ENCODE assay signal across 9 cellular contexts in the genomic region with DNA sequence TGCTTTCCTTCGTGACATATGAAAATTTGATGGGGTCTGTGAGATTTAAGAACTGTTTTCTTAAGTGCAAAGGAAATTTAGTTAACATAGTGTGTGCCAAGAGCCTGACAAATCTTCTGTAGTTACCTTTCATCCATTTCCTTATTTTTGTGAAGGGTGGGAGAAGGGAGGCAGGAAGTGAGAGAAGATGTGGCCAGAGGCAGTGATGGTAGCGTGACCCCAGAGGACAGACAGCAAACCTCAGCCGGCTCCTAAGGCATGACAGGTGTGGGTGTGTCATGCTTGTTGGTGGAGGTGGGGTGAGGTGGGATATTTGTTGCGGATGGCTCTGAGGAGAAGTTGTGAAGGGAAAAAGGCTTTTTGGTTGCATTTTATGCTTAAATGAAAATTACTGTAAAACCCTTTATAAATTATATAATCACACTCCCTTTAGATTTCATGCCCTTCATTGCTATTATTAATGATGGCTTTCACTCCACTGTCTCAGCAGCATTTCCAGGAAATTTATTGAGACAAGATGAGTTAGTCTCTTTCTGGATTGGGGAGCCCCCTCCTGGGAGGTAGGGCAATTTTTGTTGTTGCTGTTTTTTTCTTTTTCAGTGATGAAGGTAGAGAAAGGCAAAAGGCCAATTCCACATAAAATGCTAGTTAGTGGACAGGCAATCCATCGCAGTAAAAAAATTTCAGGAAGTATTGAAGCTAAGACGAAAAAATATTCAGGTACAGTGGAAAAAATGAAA.
A peak's percentile ranks its signal among the peaks of the same experiment; 100 is the strongest.
DNase-seq lines count a peak whose midpoint lies in the region; ATAC-seq and TF ChIP-seq lines count a peak whose summit lies in the region.
"Had no signal": no experiment of that assay in that cellular context is flagged by ENCODE, and none has a peak within 500 bp of the region (broad histone marks: within the 10 kb centered on the region; RNA-seq: fewer than 3 reads in every experiment).

No MANE protein-coding gene starts in this region.

- DNase-seq in LHCN-M2 (ENCODE audit: low read depth) (peak; percentile 43), astrocyte of the spinal cord (ENCODE audit: low read depth, low spot score) (peak; percentile 44), omental fat pad (ENCODE audit: low spot score) (no peak), coronary artery (ENCODE audit: low spot score) (no peak), DMS114 treated with DMSO at 0.1 percent for 48 hours (lab: John Stamatoyannopoulos, UW; ENCODE audit: unreplicated experiment) (no peak), OCI-M2 (lab: John Stamatoyannopoulos, UW; ENCODE audit: unreplicated experiment) (no peak)
- DNase-seq: activated CD4-positive, alpha-beta T cell treated with anti-CD3 and anti-CD28 coated beads for 36 hours; hippocampal formation had no signal

- H3K4me3 ChIP-seq in GM12875 (ENCODE audit: low read depth, low read length) (no peak overlapping the region), astrocyte of the spinal cord (ENCODE audit: low read depth, low read length) (no peak overlapping the region), coronary artery (no peak overlapping the region)

- H3K27ac ChIP-seq in coronary artery, result no peak overlapping the region

- ATAC-seq in omental fat pad (ENCODE audit: low FRiP score), result peak; percentile 59
- ATAC-seq: activated CD4-positive, alpha-beta T cell treated with anti-CD3 and anti-CD28 coated beads for 36 hours had no signal

- in situ Hi-C loops in astrocyte of the spinal cord (cut with HindIII; ENCODE audit: low sequenced_read_pairs), result no loop called here

- TF ChIP-seq CTCF in GM12875 (IDR thresholded peaks at IDR 0.05; ENCODE audit: borderline replicate concordance, insufficient read depth, low read depth, low read length) (0 out of 2 replicates have a peak, but pooled peaks have one; percentile 5), astrocyte of the spinal cord (IDR thresholded peaks at IDR 0.05; ENCODE audit: low read depth, low read length) (peak; percentile 56), omental fat pad (IDR thresholded peaks at IDR 0.05) (no peak), coronary artery (IDR thresholded peaks at IDR 0.05) (no peak)

Comparison
In these comparisons a context has a peak if more than half of its experiments do, and no peak if none do; other contexts are left out.
1. CTCF ChIP-seq: peak in GM12875 (single experiment) and astrocyte of the spinal cord (single experiment); none in omental fat pad (0 of 3) and coronary artery (single experiment).
2. DNase-seq: peak in LHCN-M2 (single experiment) and astrocyte of the spinal cord (single experiment); none in omental fat pad (single experiment), coronary artery (single experiment), DMS114 treated with DMSO at 0.1 percent for 48 hours (single experiment) and OCI-M2 (single experiment).